Comparison of ENCODE assay signal across 8 cellular contexts in genomic region chr17:18087610-18088491, GRCh38. TPM values are rescaled to one million over a fixed set of nuclear protein-coding genes. Genes with fewer than 3 reads are reported as not detected.
DNase-seq lines count a peak whose midpoint lies in the region; ATAC-seq and TF ChIP-seq lines count a peak whose summit lies in the region.

DRG2 (plus strand) TSS chr17:18087948; CDS start chr17:18088024, 76 bp downstream.

- peak within 1 kb of the TSS; percentile 90 for H3K4me2 ChIP-seq in parathyroid adenoma (ENCODE audit: low read length)

- peaks cover 4% of the 10 kb centered on the region for H3K79me2 ChIP-seq in parathyroid adenoma

- peak within 1 kb of the TSS; percentile 98 for H3K4me3 Mint-ChIP-seq in activated naive CD8-positive, alpha-beta T cell treated with anti-CD3 and anti-CD28 coated beads, Interleukin-2, amount 50 U/mL, for 24 hours

- H3K4me1 ChIP-seq in cardiac muscle cell (ENCODE audit: low read depth) (peaks cover 3% of the 10 kb centered on the region), parathyroid adenoma (peaks cover 6% of the 10 kb centered on the region), tibial artery (peaks cover 0 to 20% (median 18%) of the 10 kb centered on the region in 4 donors)

- H3K27me3 ChIP-seq in cardiac muscle cell, result no peaks in the 10 kb centered on the region
- no peaks in the 10 kb centered on the region for H3K27me3 ChIP-seq in parathyroid adenoma (ENCODE audit: control insufficient read depth, insufficient read depth, low read length)
- H3K27me3 ChIP-seq in tibial artery, result no peaks in the 10 kb centered on the region

- peaks cover 27% of the 10 kb centered on the region for H3K4me1 Mint-ChIP-seq in activated naive CD8-positive, alpha-beta T cell treated with anti-CD3 and anti-CD28 coated beads, Interleukin-2, amount 50 U/mL, for 24 hours

- H3K27ac ChIP-seq in cardiac muscle cell, result peak within 1 kb of the TSS; percentile 81
- H3K27ac ChIP-seq in parathyroid adenoma, result peak within 1 kb of the TSS; percentile 67
- H3K27ac ChIP-seq in tibial artery, result peak within 1 kb of the TSS; percentile 81 to 83

- ATAC-seq in HG02623 (IDR thresholded peaks at IDR 0.05; ENCODE audit: unreplicated experiment), result peak; percentile 77
- ATAC-seq in activated naive CD8-positive, alpha-beta T cell treated with anti-CD3 and anti-CD28 coated beads, Interleukin-2, amount 50 U/mL, for 24 hours, result peak; percentile 93

- H3K36me3 ChIP-seq in cardiac muscle cell, result no peaks in the 10 kb centered on the region
- no peaks in the 10 kb centered on the region for H3K36me3 ChIP-seq in parathyroid adenoma (ENCODE audit: control insufficient read depth, insufficient read depth, low read length)
- H3K36me3 ChIP-seq in tibial artery, result no peaks in the 10 kb centered on the region

- no peaks in the 10 kb centered on the region for H3K27me3 Mint-ChIP-seq in activated naive CD8-positive, alpha-beta T cell treated with anti-CD3 and anti-CD28 coated beads, Interleukin-2, amount 50 U/mL, for 24 hours

- peaks cover 4% of the 10 kb centered on the region for H3K36me3 Mint-ChIP-seq in activated naive CD8-positive, alpha-beta T cell treated with anti-CD3 and anti-CD28 coated beads, Interleukin-2, amount 50 U/mL, for 24 hours (ENCODE audit: low read depth)

- peak within 1 kb of the TSS; percentile 70 for H3K4me3 ChIP-seq in cardiac muscle cell
- H3K4me3 ChIP-seq in parathyroid adenoma (ENCODE audit: low read depth, low read length), result peak within 1 kb of the TSS; percentile 87
- peak within 1 kb of the TSS; percentile 69 to 83 for H3K4me3 ChIP-seq in tibial artery

- POLR2A ChIA-PET in GM10248 (lab: Yijun Ruan, JAX), result interaction anchor here (1.0 kb wide), 1 partner anchor 101 kb away, joined by 3 read pairs; no protein-coding TSS in a partner anchor

- peak within 1 kb of the TSS; percentile 90 for H2AFZ ChIP-seq in parathyroid adenoma

- DNase-seq in GM10248 (ENCODE audit: extremely low spot score), result peak; percentile 95
- peak; percentile 78 to 89 (median 83) for DNase-seq in NCI-H1417 (lab: John Stamatoyannopoulos, UW)
- peak; percentile 89 for DNase-seq in SW480 (ENCODE audit: low spot score)
- peak; percentile 95 for DNase-seq in activated naive CD8-positive, alpha-beta T cell treated with anti-CD3 and anti-CD28 coated beads, Interleukin-2, amount 50 U/mL, for 24 hours
- peak; percentile 95 to 96 for DNase-seq in cardiac muscle cell (ENCODE audit: low read depth in 1 of 2, low spot score in 1 of 2)
- peak; percentile 94 for DNase-seq in tibial artery

- peak within 1 kb of the TSS; percentile 97 for H3K27ac Mint-ChIP-seq in activated naive CD8-positive, alpha-beta T cell treated with anti-CD3 and anti-CD28 coated beads, Interleukin-2, amount 50 U/mL, for 24 hours

- H3K9ac ChIP-seq in parathyroid adenoma, result peak within 1 kb of the TSS; percentile 71

- H3K9me3 ChIP-seq in cardiac muscle cell (ENCODE audit: low read depth) (no peaks in the 10 kb centered on the region), parathyroid adenoma (ENCODE audit: control insufficient read depth, low read length) (no peaks in the 10 kb centered on the region), tibial artery (no peaks in the 10 kb centered on the region)

- TF ChIP-seq CTCF in GM10248 (IDR thresholded peaks at IDR 0.05; ENCODE audit: control extremely low read depth, extremely low read depth, low read depth, missing control alignments), result no peak
- TF ChIP-seq CTCF in cardiac muscle cell (IDR thresholded peaks at IDR 0.05; ENCODE audit: low read depth, low read length), result no peak
- TF ChIP-seq CTCF in parathyroid adenoma (IDR thresholded peaks at IDR 0.05), result peak; percentile 36
- TF ChIP-seq CTCF in tibial artery (IDR thresholded peaks at IDR 0.05), result no peak

- CTCF ChIA-PET in GM10248 (lab: Yijun Ruan, JAX), result interaction anchor here (1.3 kb wide), 1 partner anchor 11 kb away, joined by 3 read pairs; no protein-coding TSS in a partner anchor

- no peaks in the 10 kb centered on the region for H3K9me3 Mint-ChIP-seq in activated naive CD8-positive, alpha-beta T cell treated with anti-CD3 and anti-CD28 coated beads, Interleukin-2, amount 50 U/mL, for 24 hours

- intact Hi-C loops in tibial artery (cut with DNase I; ENCODE audit: low total_unique reads), result loop anchor here (5.0 kb wide), 1 partner anchor 306 kb away; no protein-coding TSS in a partner anchor

RNA-seq across cellular contexts. Expression of gene DRG2, which starts in this region (rescaled TPM):
- 48.1 and 49.5 TPM in 2 replicates for total RNA-seq in cardiac muscle cell
- 44.8 and 49.7 TPM in 2 replicates for polyA plus RNA-seq in cardiac muscle cell

Comparison
In these comparisons a context has a peak if more than half of its experiments do, and no peak if none do; other contexts are left out.
1. Peak in every context shown above with its lines: DNase-seq, ATAC-seq, H3K4me3 ChIP-seq and H3K27ac ChIP-seq.